In the genomic region with DNA sequence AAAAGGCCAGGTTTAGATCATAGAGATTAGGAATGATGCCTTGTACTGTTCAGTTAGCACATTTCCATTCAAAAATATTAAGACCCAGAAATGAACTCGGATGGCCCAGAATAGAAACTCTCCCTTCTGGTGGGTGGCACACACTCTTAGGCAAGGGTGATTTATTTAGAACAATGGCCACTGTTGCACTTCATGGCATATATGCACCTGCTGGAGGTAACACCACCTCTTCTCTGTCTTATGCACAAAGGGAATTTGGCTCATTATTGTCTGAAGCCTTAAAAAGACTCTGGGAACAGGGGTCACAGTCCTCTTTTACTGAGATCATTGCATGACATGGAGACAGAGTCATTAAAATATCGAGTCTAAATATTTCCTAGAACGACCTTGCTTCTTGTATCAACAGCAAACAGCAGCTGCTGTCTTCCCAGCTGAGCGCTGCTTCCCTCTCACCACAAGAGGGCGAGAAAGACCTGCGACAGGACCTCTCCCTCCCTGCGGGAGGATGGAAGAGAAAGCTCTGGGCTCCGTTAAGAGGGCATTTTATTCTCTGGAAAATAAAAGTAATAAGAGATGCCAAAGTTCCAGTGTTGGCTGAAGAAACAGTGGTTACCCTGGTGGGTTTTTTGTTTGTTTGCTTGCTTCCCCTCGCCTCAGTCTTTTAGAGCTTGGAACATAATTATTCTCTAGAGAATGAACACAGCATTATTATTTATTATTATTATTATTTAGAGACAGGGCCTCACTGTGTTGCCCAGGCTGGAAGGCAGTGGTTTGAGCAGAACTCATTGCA, we compare ENCODE assay signal across 8 cellular contexts. TPM values are rescaled to one million over a fixed set of nuclear protein-coding genes. Genes with fewer than 3 reads are reported as not detected.
DNase-seq lines count a peak whose midpoint lies in the region; ATAC-seq and TF ChIP-seq lines count a peak whose summit lies in the region.

No MANE protein-coding gene starts in this region.

- CTCF ChIA-PET in BJ (lab: Yijun Ruan, JAX), result interaction anchor here (0.6 to 4.0 kb wide), 45 partner anchors 9 to 785 kb away, joined by 3 to 52 read pairs (median 4); partner anchors contain the start of genes BAMBI and LYZL1

- no peaks in the 10 kb centered on the region for H3K27me3 Mint-ChIP-seq in chondrocyte (ENCODE audit: low read depth)

- intact Hi-C loops in left lung (cut with DNase I), result no loop called here

- peak; percentile 81 for ATAC-seq in GM19043 (IDR thresholded peaks at IDR 0.05; ENCODE audit: low read depth, unreplicated experiment)
- ATAC-seq in HG03342 (IDR thresholded peaks at IDR 0.05; ENCODE audit: unreplicated experiment), result peak; percentile 83
- peak; percentile 94 for ATAC-seq in left lung

- H3K4me1 Mint-ChIP-seq in chondrocyte (ENCODE audit: low read depth), result peaks cover 32% of the 10 kb centered on the region

- H3K36me3 Mint-ChIP-seq in chondrocyte (ENCODE audit: low read depth), result no peaks in the 10 kb centered on the region

- no peaks in the 10 kb centered on the region for H3K9me3 ChIP-seq in left lung

- no peaks in the 10 kb centered on the region for H3K36me3 ChIP-seq in BJ (ENCODE audit: control insufficient read depth, insufficient read depth, low read length)
- no peaks in the 10 kb centered on the region for H3K36me3 ChIP-seq in left lung

- TF ChIP-seq CTCF in BJ (IDR thresholded peaks at IDR 0.05; ENCODE audit: insufficient read depth, low read depth, low read length), result peak; percentile 99
- TF ChIP-seq CTCF in chondrocyte (IDR thresholded peaks at IDR 0.05), result peak; percentile 98
- TF ChIP-seq CTCF in left lung (IDR thresholded peaks at IDR 0.05), result peak; percentile 92 to 96

- DNase-seq in BJ (ENCODE audit: low read depth) (no peak), NCI-H446 (lab: John Stamatoyannopoulos, UW) (peak; percentile 37 to 74), chondrocyte (ENCODE audit: low spot score) (no peak), left lung (peak; percentile 82 to 87)
- peak; percentile 49 for DNase-seq in activated CD4-positive, alpha-beta T cell treated with anti-CD3 and anti-CD28 coated beads for 1 hour
- peak; percentile 73 for DNase-seq in stimulated activated CD4-positive, alpha-beta T cell treated with anti-CD3 and anti-CD28 coated beads, Interleukin-4, amount 100 ng/mL, for 24 hours

- no peaks in the 10 kb centered on the region for H3K9me3 Mint-ChIP-seq in chondrocyte (ENCODE audit: low read depth)

- H3K27ac Mint-ChIP-seq in chondrocyte (ENCODE audit: unreplicated experiment), result peak overlapping the region; percentile 70

- peaks cover 10% of the 10 kb centered on the region for H3K27me3 ChIP-seq in BJ (ENCODE audit: control insufficient read depth, insufficient read depth, low read length)
- peaks cover 6 to 47% of the 10 kb centered on the region in 2 donors for H3K27me3 ChIP-seq in left lung

- no peak overlapping the region for H3K4me3 Mint-ChIP-seq in chondrocyte (ENCODE audit: unreplicated experiment)

- no peak overlapping the region for H3K27ac ChIP-seq in left lung

- POLR2A ChIA-PET in BJ (lab: Charles Lee), result interaction anchor here (1.0 kb wide), 1 partner anchor 31 kb away, joined by 3 read pairs; no protein-coding TSS in a partner anchor

- no peak overlapping the region for H3K4me3 ChIP-seq in BJ (ENCODE audit: low read depth, low read length)
- no peak overlapping the region for H3K4me3 ChIP-seq in left lung

- peaks cover 0 to 8% of the 10 kb centered on the region in 2 donors for H3K4me1 ChIP-seq in left lung

RNA-seq across cellular contexts. Expression of gene BAMBI, which starts 13.5 kb away (rescaled TPM):
- polyA plus RNA-seq in BJ (2011; rRNA removed), result 5.1 and 6.0 TPM in 2 replicates
- polyA minus RNA-seq in BJ (2011; rRNA and poly(A)+ RNA removed), result 1.5 and 2.0 TPM in 2 replicates
- total RNA-seq in chondrocyte, result 10.9 to 17.0 TPM (median 11.6 TPM) in 3 replicates
- 10 to 100 TPM in 1 of 2 donors, 1 to 10 TPM in 1; 7.5 to 24.7 TPM for total RNA-seq in left lung

Comparison
In these comparisons a context has a peak if more than half of its experiments do, and no peak if none do; other contexts are left out.
1. DNase-seq: peak in NCI-H446 (2 of 2), activated CD4-positive, alpha-beta T cell treated with anti-CD3 and anti-CD28 coated beads for 1 hour (single experiment), left lung (2 of 2) and stimulated activated CD4-positive, alpha-beta T cell treated with anti-CD3 and anti-CD28 coated beads, Interleukin-4, amount 100 ng/mL, for 24 hours (single experiment); none in BJ (single experiment) and chondrocyte (single experiment).
2. Peak in every context shown above with its lines, with median percentiles within 50 percentile points of each other: CTCF ChIP-seq and ATAC-seq.